ENCODE assay signal across 8 cellular contexts in the genomic region with DNA sequence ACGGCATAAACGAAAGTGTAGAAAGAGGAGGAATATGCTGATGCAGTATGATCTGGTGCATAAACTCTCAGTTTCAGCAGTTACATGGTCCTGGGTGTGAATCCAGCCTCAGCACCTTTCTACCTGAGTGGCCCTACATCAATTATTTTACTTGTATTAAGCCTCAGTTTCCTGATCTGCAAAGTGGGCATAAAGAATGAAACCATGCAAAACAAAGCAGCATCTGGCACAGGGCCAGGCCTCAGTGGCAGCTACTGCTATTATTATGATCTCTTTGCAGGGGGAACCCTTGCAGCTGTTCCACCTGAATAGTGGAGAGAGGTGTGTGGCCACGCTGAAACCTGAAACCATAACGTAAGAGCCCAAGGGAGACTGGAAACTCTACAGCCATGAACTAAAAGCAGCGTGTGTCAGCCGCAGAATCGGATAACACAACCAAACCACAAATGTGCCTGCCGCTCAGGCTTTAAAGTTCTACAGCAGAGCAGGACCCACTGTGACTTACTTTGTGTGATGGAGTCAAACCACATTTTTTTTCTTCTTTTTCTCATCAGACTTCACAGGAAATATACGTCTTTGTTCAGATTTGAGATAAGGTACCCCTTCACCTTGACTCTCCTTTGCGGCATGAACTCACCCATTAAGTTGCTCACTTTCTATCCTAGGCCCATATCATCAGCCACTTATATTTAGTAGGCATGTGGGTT. TPM values are rescaled to one million over a fixed set of nuclear protein-coding genes. Genes with fewer than 3 reads are reported as not detected.
DNase-seq lines count a peak whose midpoint lies in the region; ATAC-seq, FAIRE-seq and TF ChIP-seq lines count a peak whose summit lies in the region.

No MANE protein-coding gene starts in this region.

- peaks cover 36% of the 10 kb centered on the region for H3K4me1 ChIP-seq in GM12878 (ENCODE audit: control insufficient read depth, insufficient read depth, low read length)

- H3K79me2 ChIP-seq in GM12878 (ENCODE audit: control insufficient read depth, insufficient read depth, low read length) = no peaks in the 10 kb centered on the region

- H3K36me3 ChIP-seq in GM12878 (ENCODE audit: control insufficient read depth in 2 of 2, insufficient read depth in 2 of 2, low read length in 1 of 2) = no peaks in the 10 kb centered on the region

- WGBS in GM12878 (ENCODE audit: insufficient coverage, insufficient replicate concordance, low lambda C conversion rate, missing lambda C conversion rate) = 2% methylated on average over 10 of the region's 10 CpGs

- TF ChIP-seq RAD21 in GM12878 (IDR thresholded peaks at IDR 0.05; ENCODE audit: insufficient read depth, low read depth, low read length) = no peak

- TF ChIP-seq POLR2A in GM12878 (IDR thresholded peaks at IDR 0.05; ENCODE audit: low read depth, low read length) = no peak

- peak overlapping the region; percentile 57; the same call in 1 of the 2 replicates for H3K27ac ChIP-seq in GM12878 (ENCODE audit: control insufficient read depth, insufficient read depth)

- TF ChIP-seq EP300 in GM12878 (IDR thresholded peaks at IDR 0.05; ENCODE audit: borderline replicate concordance in 1 of 2, control insufficient read depth in 1 of 2, low read depth in 2 of 2, low read length in 2 of 2) = peak; percentile 87 to 97; a peak in 3 of 4 replicates

- POLR2A ChIA-PET in GM12878 (lab: Charles Lee) = interaction anchor here (1.0 to 2.9 kb wide), 3 partner anchors 10 to 20 kb away, joined by 3 to 11 read pairs (median 7); no protein-coding TSS in a partner anchor

- peak; percentile 66 for DNase-seq in DMS53 (lab: John Stamatoyannopoulos, UW)
- DNase-seq in T-helper 2 cell = peak; percentile 46 to 99 (median 82)
- peak; percentile 94 for DNase-seq in GM12878 (ENCODE audit: low read depth, low spot score)
- DNase-seq in stimulated activated CD4-positive, alpha-beta T cell treated with anti-CD3 and anti-CD28 coated beads, Interleukin-2, amount 100 ng/mL, for 24 hours = peak; percentile 76 to 79
- DNase-seq in NCI-H82 (lab: John Stamatoyannopoulos, UW) = no peak
- no peak for DNase-seq in dermis blood vessel endothelial cell

- intact Hi-C loops in GM12878 (cut with micrococcal nuclease; ENCODE audit: unreplicated experiment) = loop anchor here (1.0 to 5.0 kb wide), 4 partner anchors 19 to 117 kb away; partner anchors contain the start of gene TMED10

- peak overlapping the region; percentile 91 for H3K4me2 ChIP-seq in GM12878 (ENCODE audit: control insufficient read depth, insufficient read depth)

- ATAC-seq in GM21367 (IDR thresholded peaks at IDR 0.05; ENCODE audit: unreplicated experiment) (peak; percentile 65), HG03575 (IDR thresholded peaks at IDR 0.05; ENCODE audit: extremely low read depth, insufficient number of reproducible peaks, low FRiP score, unreplicated experiment) (peak; percentile 74), GM12878 (peak; percentile 94)

- peak; percentile 97 for FAIRE-seq in GM12878 (lab: Jason Lieb, UNC)

- in situ Hi-C loops in GM12878 (cut with MboI) = no loop called here

- no TSS peak for BruUV-seq in GM12878 (replicated peaks; lab: Mats Ljungman, UMichigan)

- H4K20me1 ChIP-seq in GM12878 (ENCODE audit: control insufficient read depth, insufficient read depth) = no peaks in the 10 kb centered on the region

- peak overlapping the region; percentile 31; the same call in 1 of the 2 replicates for H3K4me3 ChIP-seq in GM12878

- SMC1A ChIA-PET in GM12878 (lab: Charles Lee; ENCODE audit: uncharacterized antibody, unreplicated experiment) = interaction anchor here (0.7 to 2.1 kb wide), 16 partner anchors 8 to 124 kb away, joined by 3 to 9 read pairs (median 4); no protein-coding TSS in a partner anchor

- no peaks in the 10 kb centered on the region for H3K9me3 ChIP-seq in GM12878 (replicated peaks; ENCODE audit: control insufficient read depth, insufficient read depth, low read length)

- peaks cover under 1 to 5% of the 10 kb centered on the region in 2 experiments; a peak in 2 of 4 replicates for H3K27me3 ChIP-seq in GM12878 (replicated peaks in 1 of 2; ENCODE audit: control insufficient read depth in 2 of 2, insufficient read depth in 2 of 2, low read length in 1 of 2)

- CTCF ChIA-PET in GM12878 (lab: Yijun Ruan, JAX) = interaction anchor here (0.6 to 1.1 kb wide), 7 partner anchors 13 to 388 kb away, joined by 3 to 5 read pairs (median 3); no protein-coding TSS in a partner anchor

- H2AFZ ChIP-seq in GM12878 (ENCODE audit: control insufficient read depth, low read depth, low read length) = no peak overlapping the region

- no peak for TF ChIP-seq CTCF in GM12878 (IDR thresholded peaks at IDR 0.05 in 2 of 3, conservative IDR thresholded peaks at IDR 0.05 in 1 of 3; ENCODE audit: control insufficient read depth in 2 of 3, extremely low read depth in 1 of 3, insufficient read depth in 1 of 3, low read depth in 3 of 3, low read length in 3 of 3)

- H3K9ac ChIP-seq in GM12878 (ENCODE audit: control insufficient read depth, insufficient read depth, low read length) = no peak overlapping the region

- RAD21 ChIA-PET in GM12878 (lab: Charles Lee; ENCODE audit: unreplicated experiment) = interaction anchor here (1.0 to 4.0 kb wide), 5 partner anchors 9 to 27 kb away, joined by 3 to 12 read pairs (median 3); no protein-coding TSS in a partner anchor

TF ChIP-seq in GM12878, 131 proteins besides CTCF, POLR2A, EP300 and RAD21 (continues in another document):
- TF ChIP-seq PAX8 (IDR thresholded peaks at IDR 0.05) (no peak), HDGF (IDR thresholded peaks at IDR 0.05) (no peak), MTA2 (IDR thresholded peaks at IDR 0.05; ENCODE audit: low read depth) (peak; percentile 91), RFX5 (IDR thresholded peaks at IDR 0.05; ENCODE audit: low read depth, low read length) (no peak), WRNIP1 (IDR thresholded peaks at IDR 0.05; ENCODE audit: borderline replicate concordance, low read depth, low read length) (no peak), RCOR1 (conservative IDR thresholded peaks at IDR 0.05; ENCODE audit: low read depth, low read length) (no peak; the same call in 1 of the 2 replicates), LARP7 (IDR thresholded peaks at IDR 0.05) (no peak), ZBTB11 (CRISPR knock-in tag; IDR thresholded peaks at IDR 0.05) (no peak), CHD2 (IDR thresholded peaks at IDR 0.05; ENCODE audit: borderline replicate concordance, low read depth, low read length) (peak; percentile 86)
- TF ChIP-seq, protein P1, sequence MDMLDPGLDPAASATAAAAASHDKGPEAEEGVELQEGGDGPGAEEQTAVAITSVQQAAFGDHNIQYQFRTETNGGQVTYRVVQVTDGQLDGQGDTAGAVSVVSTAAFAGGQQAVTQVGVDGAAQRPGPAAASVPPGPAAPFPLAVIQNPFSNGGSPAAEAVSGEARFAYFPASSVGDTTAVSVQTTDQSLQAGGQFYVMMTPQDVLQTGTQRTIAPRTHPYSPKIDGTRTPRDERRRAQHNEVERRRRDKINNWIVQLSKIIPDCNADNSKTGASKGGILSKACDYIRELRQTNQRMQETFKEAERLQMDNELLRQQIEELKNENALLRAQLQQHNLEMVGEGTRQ (IDR thresholded peaks at IDR 0.05; ENCODE audit: borderline replicate concordance, low read depth, low read length) = no peak

RNA-seq across cellular contexts. Expression of gene FOS, which starts 29.2 kb away (rescaled TPM):
- 5.1 and 5.7 TPM in 2 replicates for total RNA-seq in GM12878 (2013; cell fraction: nucleolus; rRNA removed)
- total RNA-seq in GM12878 (2014; rRNA removed) (0.05 and 0.40 TPM in 2 replicates), GM12878 (2014; rRNA removed; fragmentation: Illumina TruSeq; extraction: Trizol) (0.09 and 0.13 TPM in 2 replicates), GM12878 (2021) (0.43 and 0.64 TPM in 2 replicates), dermis blood vessel endothelial cell (8.2 and 127 TPM in 2 replicates)
- polyA plus RNA-seq in GM12878 (2011; ENCODE audit: low read depth) = 0.64 TPM
- polyA plus RNA-seq in GM12878 (2011; rRNA removed) (0.95 TPM in 2 replicates), GM12878 (2014; fragmentation: Illumina TruSeq; extraction: Trizol) (0.10 TPM in 1 of 2 replicates, not detected in the other), GM12878 (2014; fragmentation: Nextera tagmentation; extraction: Ambion mirVana) (under 1 TPM; 0.02 to 0.13 TPM), GM12878 (2014; rRNA removed) (0.10 and 0.36 TPM in 2 replicates), GM12878 (2016; fragmentation: Nextera tagmentation; extraction: Ambion mirVana) (under 1 TPM; 0.67 to 0.75 TPM)
- polyA plus RNA-seq in GM12878 (2011; cell fraction: cytosol; rRNA removed) = 1.1 and 1.4 TPM in 2 replicates
- 7.4 and 8.9 TPM in 2 replicates for polyA plus RNA-seq in GM12878 (2011; cell fraction: nucleus; rRNA removed)
- polyA plus RNA-seq in GM12878 (2012) = 0.54 and 1.5 TPM in 2 replicates
- polyA minus RNA-seq in GM12878 (2011; rRNA and poly(A)+ RNA removed) = 1.6 and 4.9 TPM in 2 replicates
- polyA minus RNA-seq in GM12878 (2011; cell fraction: cytosol; rRNA and poly(A)+ RNA removed) = 3.4 and 4.5 TPM in 2 replicates
- 17.4 and 22.5 TPM in 2 replicates for polyA minus RNA-seq in GM12878 (2011; cell fraction: nucleus; rRNA and poly(A)+ RNA removed)

Comparison
In these comparisons a context has a peak if more than half of its experiments do, and no peak if none do; other contexts are left out.
1. DNase-seq: peak in DMS53 (single experiment), T-helper 2 cell (5 of 5), GM12878 (single experiment) and stimulated activated CD4-positive, alpha-beta T cell treated with anti-CD3 and anti-CD28 coated beads, Interleukin-2, amount 100 ng/mL, for 24 hours (2 of 2); none in NCI-H82 (single experiment) and dermis blood vessel endothelial cell (single experiment).
2. Peak in every context shown above with its lines, with median percentiles within 50 percentile points of each other: ATAC-seq.